14 cellular contexts compared by ENCODE assay signal in the genomic region with DNA sequence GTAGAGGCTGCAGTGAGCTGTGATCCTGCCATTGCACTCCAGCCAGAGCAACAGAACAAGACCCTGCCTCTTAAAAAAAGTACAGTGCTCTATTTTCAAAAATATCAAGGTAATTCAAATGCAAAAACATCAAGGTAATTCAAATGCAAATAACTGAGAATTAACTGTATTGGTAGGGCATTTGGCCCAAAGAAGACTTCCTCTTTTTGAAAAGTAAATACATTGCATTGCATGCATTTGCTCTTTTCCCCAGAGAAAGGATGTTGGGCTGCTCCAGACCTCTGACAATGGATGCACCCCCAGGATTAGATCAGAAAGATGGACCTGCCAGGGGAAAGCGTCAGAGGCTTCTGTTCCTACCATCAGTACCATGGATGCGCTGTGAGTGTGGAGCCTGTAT.
"Had no signal": no experiment of that assay in that cellular context is flagged by ENCODE, and none has a peak within 500 bp of the region (broad histone marks: within the 10 kb centered on the region; RNA-seq: fewer than 3 reads in every experiment).

No MANE protein-coding gene starts in this region.

- H3K4me1 ChIP-seq: colonic mucosa, gastrocnemius medialis had no signal

- H3K79me2 ChIP-seq: hepatocyte had no signal

- H3K27me3 ChIP-seq: colonic mucosa, gastrocnemius medialis, hepatocyte, tibial nerve had no signal

- DNase-seq: activated CD4-positive, alpha-beta T cell treated with anti-CD3 and anti-CD28 coated beads for 4 hours; activated CD8-positive, alpha-beta T cell treated with anti-CD3 and anti-CD28 coated beads for 36 hours; activated naive CD4-positive, alpha-beta T cell treated with anti-CD3 and anti-CD28 coated beads for 36 hours; caudate nucleus; colonic mucosa; effector CD4-positive, alpha-beta T cell; gastrocnemius medialis; kidney; left ventricle myocardium superior; stimulated activated CD4-positive, alpha-beta T cell treated with anti-CD3 and anti-CD28 coated beads, Interleukin-4, amount 100 ng/mL, for 4 hours; SW 1271 had no signal

- H2AFZ ChIP-seq: hepatocyte had no signal

- H3K27ac ChIP-seq: colonic mucosa, gastrocnemius medialis, hepatocyte, tibial nerve had no signal

- H3K27me3 Mint-ChIP-seq: activated CD8-positive, alpha-beta T cell treated with anti-CD3 and anti-CD28 coated beads for 36 hours had no signal

- H3K4me2 ChIP-seq: hepatocyte had no signal

- H3K9me3 ChIP-seq: colonic mucosa, gastrocnemius medialis, tibial nerve had no signal

- H3K36me3 ChIP-seq: colonic mucosa, gastrocnemius medialis, tibial nerve had no signal

- H3K4me3 Mint-ChIP-seq: activated CD8-positive, alpha-beta T cell treated with anti-CD3 and anti-CD28 coated beads for 36 hours; activated naive CD4-positive, alpha-beta T cell treated with anti-CD3 and anti-CD28 coated beads for 36 hours; T-helper 2 cell treated with Interferon-gamma antibody and Interleukin-4, amounts not matched to agents 5 μg/mL and 100 μg/mL, for 36 hours had no signal

- H3K9me3 Mint-ChIP-seq: activated CD8-positive, alpha-beta T cell treated with anti-CD3 and anti-CD28 coated beads for 36 hours; activated naive CD4-positive, alpha-beta T cell treated with anti-CD3 and anti-CD28 coated beads for 36 hours; T-helper 2 cell treated with Interferon-gamma antibody and Interleukin-4, amounts not matched to agents 5 μg/mL and 100 μg/mL, for 36 hours had no signal

- ATAC-seq: activated CD8-positive, alpha-beta T cell treated with anti-CD3 and anti-CD28 coated beads for 36 hours; gastrocnemius medialis; left ventricle myocardium superior had no signal

- H3K27ac Mint-ChIP-seq: activated naive CD4-positive, alpha-beta T cell treated with anti-CD3 and anti-CD28 coated beads for 36 hours; T-helper 2 cell treated with Interferon-gamma antibody and Interleukin-4, amounts not matched to agents 5 μg/mL and 100 μg/mL, for 36 hours had no signal

- H3K4me3 ChIP-seq: colonic mucosa, gastrocnemius medialis, hepatocyte, tibial nerve had no signal
